34 cellular contexts compared by ENCODE assay signal in genomic region chr6:109902870-109903269, GRCh38.
"Had no signal": no experiment of that assay in that cellular context is flagged by ENCODE, and none has a peak within 500 bp of the region (broad histone marks: within the 10 kb centered on the region; RNA-seq: fewer than 3 reads in every experiment).

No MANE protein-coding gene starts in this region.

- H3K27ac ChIP-seq: adrenal gland, ascending aorta, body of pancreas, brain microvascular endothelial cell, breast epithelium, cardiac muscle cell had no signal

- H3K4me1 ChIP-seq: adrenal gland, ascending aorta, body of pancreas, breast epithelium had no signal

- H3K27me3 ChIP-seq: adrenal gland, ascending aorta, body of pancreas, brain microvascular endothelial cell, breast epithelium, cardiac muscle cell had no signal

- DNase-seq: activated effector memory CD4-positive, alpha-beta T cell treated with anti-CD3 and anti-CD28 coated beads, Interleukin-2, amount 50 U/mL, for 16 hours; activated effector memory CD4-positive, alpha-beta T cell treated with Interleukin-2 at 50 U/mL for 16 hours; activated gamma-delta T cell; activated gamma-delta T cell treated with Interleukin-2 at 50 U/mL for 16 hours; activated naive CD4-positive, alpha-beta T cell; activated naive CD4-positive, alpha-beta T cell treated with anti-CD3 and anti-CD28 coated beads for 36 hours; activated naive CD4-positive, alpha-beta T cell treated with anti-CD3 and anti-CD28 coated beads, Interleukin-2, amount 10 ng/mL, durations not matched to agents 7 days and 5 days; activated naive CD4-positive, alpha-beta T cell treated with anti-CD3 and anti-CD28 coated beads, Interleukin-2, amount 50 U/mL, for 16 hours; activated naive CD4-positive, alpha-beta T cell treated with Interleukin-2 at 50 U/mL for 16 hours; activated naive CD8-positive, alpha-beta T cell treated with anti-CD3 and anti-CD28 coated beads for 36 hours; activated naive CD8-positive, alpha-beta T cell treated with anti-CD3 and anti-CD28 coated beads, Interleukin-2, amount 10 ng/mL, durations not matched to agents 7 days and 5 days; activated naive CD8-positive, alpha-beta T cell treated with anti-CD3 and anti-CD28 coated beads, Interleukin-2, amount 50 U/mL, for 24 hours; activated T-cell treated with anti-CD3 and anti-CD28 coated beads for 4 hours; activated T-cell treated with anti-CD3 and anti-CD28 coated beads, Interleukin-2, amount 50 U/mL, for 1 hour; activated T-cell treated with anti-CD3 and anti-CD28 coated beads, Interleukin-2, amount 50 U/mL, for 24 hours; activated T-cell treated with anti-CD3 and anti-CD28 coated beads, Interleukin-2, amount 50 U/mL, for 4 hours; activated T-cell treated with anti-CD3 and anti-CD28 coated beads, Interleukin-2, amount 50 U/mL, for 48 hours; activated T-cell treated with anti-CD3 and anti-CD28 coated beads, Interleukin-2, amount 50 U/mL, for 72 hours; adrenal gland; amniotic stem cell; amygdala; anterior cingulate cortex; aorta; body of pancreas; brain microvascular endothelial cell; central memory CD4-positive, alpha-beta T cell; cerebellar nuclear complex had no signal

- H3K9me3 ChIP-seq: adrenal gland, ascending aorta, body of pancreas, breast epithelium had no signal

- FAIRE-seq: astrocyte, bronchial epithelial cell had no signal

- H3K36me3 ChIP-seq: adrenal gland, ascending aorta, brain microvascular endothelial cell, breast epithelium, cardiac muscle cell had no signal

- H3K4me3 ChIP-seq: adrenal gland, ascending aorta, body of pancreas, breast epithelium, cardiac muscle cell had no signal

- ATAC-seq: activated naive CD4-positive, alpha-beta T cell treated with anti-CD3 and anti-CD28 coated beads, Interleukin-2, amount 50 U/mL, for 72 hours; activated naive CD8-positive, alpha-beta T cell treated with anti-CD3 and anti-CD28 coated beads, Interleukin-2, amount 50 U/mL, for 24 hours; activated T-cell treated with anti-CD3 and anti-CD28 coated beads, Interleukin-2, amount 50 U/mL, for 4 hours; activated T-cell treated with anti-CD3 and anti-CD28 coated beads, Interleukin-2, amount 50 U/mL, for 72 hours; activated T-helper 17 cell treated with anti-CD3 and anti-CD28 coated beads, Interleukin-2, amount 50 U/mL, for 72 hours; body of pancreas had no signal
